ENCODE assay signal across 8 cellular contexts in genomic region chr17:27879987-27880608, GRCh38. TPM values are rescaled to one million over a fixed set of nuclear protein-coding genes. Genes with fewer than 3 reads are reported as not detected.
DNase-seq lines count a peak whose midpoint lies in the region; ATAC-seq and TF ChIP-seq lines count a peak whose summit lies in the region.

No MANE protein-coding gene starts in this region.

- peak; percentile 91 for DNase-seq in DMS 273 (lab: John Stamatoyannopoulos, UW; ENCODE audit: unreplicated experiment)
- DNase-seq in NCI-H226, result peak; percentile 32
- peak; percentile 49 to 63 for DNase-seq in activated CD4-positive, alpha-beta T cell treated with anti-CD3 and anti-CD28 coated beads for 24 hours (ENCODE audit: low read depth in 2 of 2)
- DNase-seq in cerebellar cortex (ENCODE audit: low spot score), result peak; percentile 86
- peak; percentile 62 to 80 for DNase-seq in left colon
- peak; percentile 8 to 49 (median 20) for DNase-seq in stimulated activated CD4-positive, alpha-beta T cell treated with anti-CD3 and anti-CD28 coated beads, TNF-alpha, amount 100 ng/mL, for 1 hour (ENCODE audit: low read depth in 3 of 3, low spot score in 1 of 3)

- no peak overlapping the region for H3K27ac ChIP-seq in HEK293 (ENCODE audit: extremely low read depth, low read depth, low read length)

- peak; percentile 96 for ATAC-seq in left colon
- no peak for ATAC-seq in HG03521 (IDR thresholded peaks at IDR 0.05; ENCODE audit: unreplicated experiment)

- H3K36me3 ChIP-seq in HEK293 (ENCODE audit: control insufficient read depth in 2 of 2, insufficient read depth in 1 of 2, low read length in 2 of 2), result no peaks in the 10 kb centered on the region

- POLR2A ChIA-PET in HEK293 (lab: Yijun Ruan, JAX), result interaction anchor here (0.8 to 1.3 kb wide), 3 partner anchors 75 to 372 kb away, joined by 3 to 8 read pairs (median 4); no protein-coding TSS in a partner anchor

- H3K4me3 ChIP-seq in HEK293 (ENCODE audit: low read depth, low read length), result no peak overlapping the region

- CTCF ChIA-PET in HEK293 (lab: Yijun Ruan, JAX), result interaction anchor here (0.6 to 12.7 kb wide), 34 partner anchors 8 to 586 kb away, joined by 3 to 327 read pairs (median 4); partner anchors contain the start of genes LYRM9 and NOS2

- intact Hi-C loops in left colon (cut with DNase I, micrococcal nuclease), result no loop called here

- TF ChIP-seq CTCF in HEK293 (tag by site-specific recombination; IDR thresholded peaks at IDR 0.05), result peak; percentile 73

- no peaks in the 10 kb centered on the region for H3K9me3 ChIP-seq in HEK293 (ENCODE audit: control insufficient read depth, insufficient read depth, low read depth, low read length)

- H3K4me1 ChIP-seq in HEK293 (ENCODE audit: control insufficient read depth, insufficient read depth, low read length), result no peaks in the 10 kb centered on the region

TF ChIP-seq in HEK293, 187 proteins besides CTCF, POLR2A, EP300 and RAD21:
- TF ChIP-seq KLF8 (tag by site-specific recombination; IDR thresholded peaks at IDR 0.05) (no peak), ELK4 (IDR thresholded peaks at IDR 0.05; ENCODE audit: borderline replicate concordance, low read depth, low read length) (no peak), SCRT1 (tag by site-specific recombination; IDR thresholded peaks at IDR 0.05; ENCODE audit: borderline replicate concordance) (no peak), ZNF571 (tag by site-specific recombination; IDR thresholded peaks at IDR 0.05) (no peak), ZNF623 (tag by site-specific recombination; IDR thresholded peaks at IDR 0.05) (no peak), ZNF335 (tag by site-specific recombination; conservative IDR thresholded peaks at IDR 0.05) (no peak), SALL2 (tag by site-specific recombination; IDR thresholded peaks at IDR 0.05; ENCODE audit: borderline replicate concordance) (no peak), ZNF48 (tag by site-specific recombination; IDR thresholded peaks at IDR 0.05) (no peak), ZNF404 (tag by site-specific recombination; IDR thresholded peaks at IDR 0.05) (no peak), PRDM10 (tag by site-specific recombination; IDR thresholded peaks at IDR 0.05) (no peak), ZNF366 (tag by site-specific recombination; conservative IDR thresholded peaks at IDR 0.05) (no peak), ZNF777 (tag by site-specific recombination; IDR thresholded peaks at IDR 0.05; ENCODE audit: borderline replicate concordance) (no peak), PRDM4 (tag by site-specific recombination; IDR thresholded peaks at IDR 0.05) (no peak), GLIS2 (tag by site-specific recombination; IDR thresholded peaks at IDR 0.05) (0 out of 2 replicates have a peak, but pooled peaks have one; percentile 29), ZNF654 (tag by site-specific recombination; IDR thresholded peaks at IDR 0.05; ENCODE audit: low read depth) (peak; percentile 87), GLI4 (tag by site-specific recombination; IDR thresholded peaks at IDR 0.05) (no peak)
- TF ChIP-seq, protein P1, sequence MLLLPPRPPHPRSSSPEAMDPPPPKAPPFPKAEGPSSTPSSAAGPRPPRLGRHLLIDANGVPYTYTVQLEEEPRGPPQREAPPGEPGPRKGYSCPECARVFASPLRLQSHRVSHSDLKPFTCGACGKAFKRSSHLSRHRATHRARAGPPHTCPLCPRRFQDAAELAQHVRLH (tag by site-specific recombination; IDR thresholded peaks at IDR 0.05), result no peak

RNA-seq across cellular contexts. Expression of gene LYRM9, which starts 13.1 kb away (rescaled TPM):
- total RNA-seq in left colon, result 1 to 10 TPM; 3.0 to 3.8 TPM

Comparison
In these comparisons a context has a peak if more than half of its experiments do, and no peak if none do; other contexts are left out.
1. DNase-seq: peak in every context shown above with its lines; median percentile 91 in DMS 273; 86 in cerebellar cortex; 71 in left colon; 56 in activated CD4-positive, alpha-beta T cell treated with anti-CD3 and anti-CD28 coated beads for 24 hours; 32 in NCI-H226; 20 in stimulated activated CD4-positive, alpha-beta T cell treated with anti-CD3 and anti-CD28 coated beads, TNF-alpha, amount 100 ng/mL, for 1 hour.